1 cellular context compared by ENCODE assay signal in the genomic region with DNA sequence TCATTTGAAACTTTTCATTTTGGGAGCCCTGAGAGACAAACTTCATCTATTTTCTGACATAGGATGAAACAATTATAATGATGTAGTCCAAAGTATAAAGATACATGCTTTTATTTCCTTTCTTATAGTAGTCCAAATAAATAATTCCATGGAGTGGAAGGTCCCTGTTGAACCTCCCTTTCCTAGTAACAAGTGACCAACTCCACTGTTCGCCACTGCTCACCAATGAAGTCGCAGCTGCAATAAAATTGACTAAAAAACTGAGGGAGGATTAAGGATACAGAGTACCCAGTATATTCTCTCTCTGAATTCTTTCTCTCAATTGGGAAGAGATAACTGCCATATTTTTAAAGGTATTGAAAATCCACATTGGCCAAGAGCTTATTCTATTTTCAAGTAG.
TF ChIP-seq lines count a peak whose summit lies in the region.

No MANE protein-coding gene starts in this region.

TF ChIP-seq in HCT116, 20 proteins besides CTCF, POLR2A, EP300 and RAD21 (continued from another document):
- TF ChIP-seq, protein P1, sequence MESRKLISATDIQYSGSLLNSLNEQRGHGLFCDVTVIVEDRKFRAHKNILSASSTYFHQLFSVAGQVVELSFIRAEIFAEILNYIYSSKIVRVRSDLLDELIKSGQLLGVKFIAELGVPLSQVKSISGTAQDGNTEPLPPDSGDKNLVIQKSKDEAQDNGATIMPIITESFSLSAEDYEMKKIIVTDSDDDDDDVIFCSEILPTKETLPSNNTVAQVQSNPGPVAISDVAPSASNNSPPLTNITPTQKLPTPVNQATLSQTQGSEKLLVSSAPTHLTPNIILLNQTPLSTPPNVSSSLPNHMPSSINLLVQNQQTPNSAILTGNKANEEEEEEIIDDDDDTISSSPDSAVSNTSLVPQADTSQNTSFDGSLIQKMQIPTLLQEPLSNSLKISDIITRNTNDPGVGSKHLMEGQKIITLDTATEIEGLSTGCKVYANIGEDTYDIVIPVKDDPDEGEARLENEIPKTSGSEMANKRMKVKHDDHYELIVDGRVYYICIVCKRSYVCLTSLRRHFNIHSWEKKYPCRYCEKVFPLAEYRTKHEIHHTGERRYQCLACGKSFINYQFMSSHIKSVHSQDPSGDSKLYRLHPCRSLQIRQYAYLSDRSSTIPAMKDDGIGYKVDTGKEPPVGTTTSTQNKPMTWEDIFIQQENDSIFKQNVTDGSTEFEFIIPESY (IDR thresholded peaks at IDR 0.05; ENCODE audit: extremely low read depth, insufficient replicate concordance, low read length): no peak
- no peak for TF ChIP-seq EZH2phosphoT487 (IDR thresholded peaks at IDR 0.05; ENCODE audit: borderline replicate concordance)
- TF ChIP-seq EZH2 (IDR thresholded peaks at IDR 0.05): no peak
- no peak for TF ChIP-seq EGR1 (IDR thresholded peaks at IDR 0.05; ENCODE audit: low read depth)
- no peak for TF ChIP-seq FOSL1 (IDR thresholded peaks at IDR 0.05; ENCODE audit: low read depth)
- no peak for TF ChIP-seq TCF7L2 (IDR thresholded peaks at IDR 0.05; ENCODE audit: borderline replicate concordance, extremely low read depth, insufficient read depth, insufficient read length)
- TF ChIP-seq ZNF274 (IDR thresholded peaks at IDR 0.05; ENCODE audit: low read depth, low read length): no peak
- TF ChIP-seq YY1 (IDR thresholded peaks at IDR 0.05; ENCODE audit: extremely low read depth, insufficient replicate concordance, low read depth, low read length): no peak
- no peak for TF ChIP-seq ELF1 (IDR thresholded peaks at IDR 0.05; ENCODE audit: borderline replicate concordance, low read depth)
- no peak for TF ChIP-seq ZFX (IDR thresholded peaks at IDR 0.05)
- TF ChIP-seq, protein P2, sequence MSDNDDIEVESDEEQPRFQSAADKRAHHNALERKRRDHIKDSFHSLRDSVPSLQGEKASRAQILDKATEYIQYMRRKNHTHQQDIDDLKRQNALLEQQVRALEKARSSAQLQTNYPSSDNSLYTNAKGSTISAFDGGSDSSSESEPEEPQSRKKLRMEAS (IDR thresholded peaks at IDR 0.05): no peak
- TF ChIP-seq, protein P3, sequence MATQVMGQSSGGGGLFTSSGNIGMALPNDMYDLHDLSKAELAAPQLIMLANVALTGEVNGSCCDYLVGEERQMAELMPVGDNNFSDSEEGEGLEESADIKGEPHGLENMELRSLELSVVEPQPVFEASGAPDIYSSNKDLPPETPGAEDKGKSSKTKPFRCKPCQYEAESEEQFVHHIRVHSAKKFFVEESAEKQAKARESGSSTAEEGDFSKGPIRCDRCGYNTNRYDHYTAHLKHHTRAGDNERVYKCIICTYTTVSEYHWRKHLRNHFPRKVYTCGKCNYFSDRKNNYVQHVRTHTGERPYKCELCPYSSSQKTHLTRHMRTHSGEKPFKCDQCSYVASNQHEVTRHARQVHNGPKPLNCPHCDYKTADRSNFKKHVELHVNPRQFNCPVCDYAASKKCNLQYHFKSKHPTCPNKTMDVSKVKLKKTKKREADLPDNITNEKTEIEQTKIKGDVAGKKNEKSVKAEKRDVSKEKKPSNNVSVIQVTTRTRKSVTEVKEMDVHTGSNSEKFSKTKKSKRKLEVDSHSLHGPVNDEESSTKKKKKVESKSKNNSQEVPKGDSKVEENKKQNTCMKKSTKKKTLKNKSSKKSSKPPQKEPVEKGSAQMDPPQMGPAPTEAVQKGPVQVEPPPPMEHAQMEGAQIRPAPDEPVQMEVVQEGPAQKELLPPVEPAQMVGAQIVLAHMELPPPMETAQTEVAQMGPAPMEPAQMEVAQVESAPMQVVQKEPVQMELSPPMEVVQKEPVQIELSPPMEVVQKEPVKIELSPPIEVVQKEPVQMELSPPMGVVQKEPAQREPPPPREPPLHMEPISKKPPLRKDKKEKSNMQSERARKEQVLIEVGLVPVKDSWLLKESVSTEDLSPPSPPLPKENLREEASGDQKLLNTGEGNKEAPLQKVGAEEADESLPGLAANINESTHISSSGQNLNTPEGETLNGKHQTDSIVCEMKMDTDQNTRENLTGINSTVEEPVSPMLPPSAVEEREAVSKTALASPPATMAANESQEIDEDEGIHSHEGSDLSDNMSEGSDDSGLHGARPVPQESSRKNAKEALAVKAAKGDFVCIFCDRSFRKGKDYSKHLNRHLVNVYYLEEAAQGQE (IDR thresholded peaks at IDR 0.05; ENCODE audit: low read depth): no peak
- TF ChIP-seq JUND (IDR thresholded peaks at IDR 0.05): no peak
- TF ChIP-seq POLR2AphosphoS5 (IDR thresholded peaks at IDR 0.05; ENCODE audit: low read depth, low read length): no peak
- no peak for TF ChIP-seq SP1 (IDR thresholded peaks at IDR 0.05; ENCODE audit: low read depth)
TF ChIP-seq in HCT116: peak in this region for 0.
